ENCODE assay signal across 7 cellular contexts in genomic region chr7:20647908-20648776, GRCh38. TPM values are rescaled to one million over a fixed set of nuclear protein-coding genes. Genes with fewer than 3 reads are reported as not detected.
DNase-seq lines count a peak whose midpoint lies in the region; ATAC-seq, FAIRE-seq and TF ChIP-seq lines count a peak whose summit lies in the region.

No MANE protein-coding gene starts in this region.

- intact Hi-C loops in Panc1 (cut with micrococcal nuclease; ENCODE audit: unreplicated experiment), result no loop called here

- 0 out of 2 replicates have a peak, but pooled peaks cover 3% of the 10 kb centered on the region for H3K27me3 ChIP-seq in Panc1 (ENCODE audit: control insufficient read depth, insufficient read depth, low read length)

- H3K36me3 ChIP-seq in Panc1 (ENCODE audit: control insufficient read depth, insufficient read depth, low read length), result no peaks in the 10 kb centered on the region

- H3K27me3 Mint-ChIP-seq in activated T-cell treated with anti-CD3 and anti-CD28 coated beads, Interleukin-2, amount 50 U/mL, for 4 hours (ENCODE audit: low read depth), result peaks cover 3% of the 10 kb centered on the region

- FAIRE-seq in GM12892 (lab: Jason Lieb, UNC), result peak; percentile 30

- POLR2A ChIA-PET in Panc1 (lab: Charles Lee), result no interaction called here

- no peaks in the 10 kb centered on the region for H3K9me3 Mint-ChIP-seq in activated T-cell treated with anti-CD3 and anti-CD28 coated beads, Interleukin-2, amount 50 U/mL, for 4 hours

- CTCF ChIA-PET in Panc1 (lab: Charles Lee), result no interaction called here

- TF ChIP-seq CTCF in Panc1 (IDR thresholded peaks at IDR 0.05), result peak; percentile 60

- BruUV-seq in Panc1 (replicated peaks; lab: Mats Ljungman, UMichigan), result no TSS peak

- no peak overlapping the region for H3K4me3 Mint-ChIP-seq in activated T-cell treated with anti-CD3 and anti-CD28 coated beads, Interleukin-2, amount 50 U/mL, for 4 hours

- no peaks in the 10 kb centered on the region for H3K9me3 ChIP-seq in Panc1 (ENCODE audit: control insufficient read depth, insufficient read depth, low read depth, low read length)

- no peaks in the 10 kb centered on the region for H3K4me1 ChIP-seq in Panc1 (ENCODE audit: control insufficient read depth, insufficient read depth, low read length)

- in situ Hi-C loops in Panc1 (cut with HindIII; ENCODE audit: low pct_unique_long_range_greater_than_20kb, low sequenced_read_pairs), result no loop called here

- DNase-seq in GM12892 (ENCODE audit: insufficient read length), result no peak
- DNase-seq in Panc1 (ENCODE audit: low read depth, low spot score), result peak; percentile 12
- DNase-seq in iPS DF 4.7 (ENCODE audit: extremely low read depth, low spot score), result peak; percentile 68
- DNase-seq in activated CD8-positive, alpha-beta memory T cell treated with anti-CD3 and anti-CD28 coated beads, Interleukin-2, amount 50 U/mL, for 48 hours, result no peak
- DNase-seq in activated T-cell treated with anti-CD3 and anti-CD28 coated beads, Interleukin-2, amount 50 U/mL, for 4 hours, result no peak
- no peak for DNase-seq in GM19238 (ENCODE audit: insufficient read length, low spot score)

- ATAC-seq in HG02885 (IDR thresholded peaks at IDR 0.05; ENCODE audit: poor library complexity, unreplicated experiment) (peak; percentile 71), Panc1 (no peak)
- no peak for ATAC-seq in activated T-cell treated with anti-CD3 and anti-CD28 coated beads, Interleukin-2, amount 50 U/mL, for 4 hours

- no peak overlapping the region for H3K27ac ChIP-seq in Panc1 (ENCODE audit: low read length)

- no peak overlapping the region for H3K4me3 ChIP-seq in Panc1 (ENCODE audit: low read depth in 2 of 2, low read length in 2 of 2)

- TF ChIP-seq POLR2A in GM12892 (IDR thresholded peaks at IDR 0.05; ENCODE audit: low read depth, low read length), result no peak

- no peaks in the 10 kb centered on the region for H3K36me3 Mint-ChIP-seq in activated T-cell treated with anti-CD3 and anti-CD28 coated beads, Interleukin-2, amount 50 U/mL, for 4 hours (ENCODE audit: insufficient read depth)

- H3K4me1 Mint-ChIP-seq in activated T-cell treated with anti-CD3 and anti-CD28 coated beads, Interleukin-2, amount 50 U/mL, for 4 hours (ENCODE audit: low read depth), result no peaks in the 10 kb centered on the region

RNA-seq across cellular contexts. Expression of gene ABCB5, which starts 32.7 kb away (rescaled TPM):
- not detected for polyA plus RNA-seq in GM12892 (2012; ENCODE audit: missing spikeins)
- not detected for total RNA-seq in Panc1 (2021; ENCODE audit: unreplicated experiment)
- not detected for polyA plus RNA-seq in Panc1 (2012; ENCODE audit: insufficient read length)
- total RNA-seq in activated T-cell treated with anti-CD3 and anti-CD28 coated beads, Interleukin-2, amount 50 U/mL, for 4 hours, result not detected

Comparison
In these comparisons a context has a peak if more than half of its experiments do, and no peak if none do; other contexts are left out.
1. DNase-seq: peak in Panc1 (single experiment) and iPS DF 4.7 (single experiment); none in GM12892 (single experiment), activated CD8-positive, alpha-beta memory T cell treated with anti-CD3 and anti-CD28 coated beads, Interleukin-2, amount 50 U/mL, for 48 hours (single experiment), activated T-cell treated with anti-CD3 and anti-CD28 coated beads, Interleukin-2, amount 50 U/mL, for 4 hours (single experiment) and GM19238 (single experiment).